19 cellular contexts compared by ENCODE assay signal in genomic region chr17:73691321-73691766, GRCh38.
"Had no signal": no experiment of that assay in that cellular context is flagged by ENCODE, and none has a peak within 500 bp of the region (broad histone marks: within the 10 kb centered on the region; RNA-seq: fewer than 3 reads in every experiment).

No MANE protein-coding gene starts in this region.

- ATAC-seq: activated CD4-positive, alpha-beta T cell treated with anti-CD3 and anti-CD28 coated beads for 36 hours; activated CD8-positive, alpha-beta T cell treated with anti-CD3 and anti-CD28 coated beads for 36 hours; body of pancreas; stimulated activated memory B cell treated with anti-CD40 and anti-IgM and Interleukin-4, amounts not matched to agents 10 μg/mL and 1 μg/mL and 100 μg/mL, for 72 hours had no signal

- H3K9me3 ChIP-seq: body of pancreas, neutrophil, sigmoid colon, testis, upper lobe of right lung had no signal

- DNase-seq: activated CD4-positive, alpha-beta T cell treated with anti-CD3 and anti-CD28 coated beads for 36 hours; activated CD8-positive, alpha-beta T cell treated with anti-CD3 and anti-CD28 coated beads for 36 hours; activated naive CD8-positive, alpha-beta T cell treated with anti-CD3 and anti-CD28 coated beads, Interleukin-2, amount 10 ng/mL, durations not matched to agents 7 days and 5 days; activated T-cell treated with anti-CD3 and anti-CD28 coated beads, Interleukin-2, amount 50 U/mL, for 24 hours; amygdala; body of pancreas; central memory CD4-positive, alpha-beta T cell; dorsolateral prefrontal cortex; foreskin melanocyte; kidney glomerular epithelial cell; naive thymus-derived CD4-positive, alpha-beta T cell; sigmoid colon; stimulated activated CD4-positive, alpha-beta T cell treated with anti-CD3 and anti-CD28 coated beads, Interleukin-4, amount 100 ng/mL, for 4 hours; testis; upper lobe of right lung had no signal

- H3K27ac Mint-ChIP-seq: activated CD4-positive, alpha-beta T cell treated with anti-CD3 and anti-CD28 coated beads for 36 hours; activated CD8-positive, alpha-beta T cell treated with anti-CD3 and anti-CD28 coated beads for 36 hours; activated naive CD8-positive, alpha-beta T cell treated with anti-CD3 and anti-CD28 coated beads, Interleukin-2, amount 10 ng/mL, durations not matched to agents 7 days and 5 days; activated T-cell treated with anti-CD3 and anti-CD28 coated beads, Interleukin-2, amount 50 U/mL, for 24 hours; memory B cell; stimulated activated memory B cell treated with anti-CD40 and anti-IgM and Interleukin-4, amounts not matched to agents 10 μg/mL and 1 μg/mL and 100 μg/mL, for 72 hours had no signal

- H3K27ac ChIP-seq: body of pancreas, dorsolateral prefrontal cortex, neutrophil, parathyroid adenoma, sigmoid colon, testis, upper lobe of right lung had no signal

- H3K27me3 ChIP-seq: body of pancreas, dorsolateral prefrontal cortex, neutrophil, sigmoid colon, testis, upper lobe of right lung had no signal

- H3K9ac ChIP-seq: parathyroid adenoma had no signal

- H3K27me3 Mint-ChIP-seq: activated CD4-positive, alpha-beta T cell treated with anti-CD3 and anti-CD28 coated beads for 36 hours; activated CD8-positive, alpha-beta T cell treated with anti-CD3 and anti-CD28 coated beads for 36 hours; activated T-cell treated with anti-CD3 and anti-CD28 coated beads, Interleukin-2, amount 50 U/mL, for 24 hours had no signal

- H3K36me3 Mint-ChIP-seq: activated naive CD8-positive, alpha-beta T cell treated with anti-CD3 and anti-CD28 coated beads, Interleukin-2, amount 10 ng/mL, durations not matched to agents 7 days and 5 days; memory B cell; stimulated activated memory B cell treated with anti-CD40 and anti-IgM and Interleukin-4, amounts not matched to agents 10 μg/mL and 1 μg/mL and 100 μg/mL, for 72 hours had no signal

- H3K4me3 Mint-ChIP-seq: activated CD4-positive, alpha-beta T cell treated with anti-CD3 and anti-CD28 coated beads for 36 hours; activated CD8-positive, alpha-beta T cell treated with anti-CD3 and anti-CD28 coated beads for 36 hours; activated naive CD8-positive, alpha-beta T cell treated with anti-CD3 and anti-CD28 coated beads, Interleukin-2, amount 10 ng/mL, durations not matched to agents 7 days and 5 days; activated T-cell treated with anti-CD3 and anti-CD28 coated beads, Interleukin-2, amount 50 U/mL, for 24 hours; memory B cell; naive thymus-derived CD4-positive, alpha-beta T cell; stimulated activated memory B cell treated with anti-CD40 and anti-IgM and Interleukin-4, amounts not matched to agents 10 μg/mL and 1 μg/mL and 100 μg/mL, for 72 hours had no signal

- H3K79me2 ChIP-seq: parathyroid adenoma had no signal

- H3K4me1 Mint-ChIP-seq: activated CD4-positive, alpha-beta T cell treated with anti-CD3 and anti-CD28 coated beads for 36 hours; stimulated activated memory B cell treated with anti-CD40 and anti-IgM and Interleukin-4, amounts not matched to agents 10 μg/mL and 1 μg/mL and 100 μg/mL, for 72 hours had no signal

- H3K4me1 ChIP-seq: body of pancreas, parathyroid adenoma, sigmoid colon, testis, upper lobe of right lung had no signal

- H3K4me3 ChIP-seq: body of pancreas, dorsolateral prefrontal cortex, sigmoid colon, testis, upper lobe of right lung had no signal

- H3K36me3 ChIP-seq: neutrophil, sigmoid colon, upper lobe of right lung had no signal

- H2AFZ ChIP-seq: parathyroid adenoma had no signal
